In the genomic region with DNA sequence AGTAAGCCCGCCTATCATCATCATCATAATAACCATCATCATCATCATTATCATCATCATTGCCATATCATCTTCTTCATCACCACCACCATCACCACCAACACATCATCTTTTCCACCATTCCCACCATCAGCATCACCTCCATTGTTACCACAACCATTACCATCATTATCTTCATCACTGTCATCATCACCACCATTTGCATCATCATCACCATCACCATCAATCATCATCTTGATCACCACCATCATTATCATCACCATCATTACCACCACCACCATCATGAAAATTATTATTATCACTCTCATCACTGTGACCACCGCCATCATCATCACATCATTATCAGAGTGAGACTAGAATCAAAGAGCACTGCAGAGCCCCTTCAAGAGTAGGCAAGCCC, we compare ENCODE assay signal across 19 cellular contexts.
DNase-seq lines count a peak whose midpoint lies in the region; ATAC-seq, FAIRE-seq and TF ChIP-seq lines count a peak whose summit lies in the region.
"Had no signal": no experiment of that assay in that cellular context is flagged by ENCODE, and none has a peak within 500 bp of the region (broad histone marks: within the 10 kb centered on the region; RNA-seq: fewer than 3 reads in every experiment).

No MANE protein-coding gene starts in this region.

- H4K8ac ChIP-seq in mesendoderm (ENCODE audit: low read depth, low read length) = no peak overlapping the region

- TF ChIP-seq CTCF in GM23338 (conservative IDR thresholded peaks at IDR 0.05; ENCODE audit: low read depth in 2 of 2) = no peak
- TF ChIP-seq CTCF in GM20000 (IDR thresholded peaks at IDR 0.05; ENCODE audit: extremely low read depth, missing control alignments) = no peak

- CTCF ChIA-PET in CD4-positive, alpha-beta memory T cell (lab: Charles Lee; ENCODE audit: partially characterized antibody) = no interaction called here

- peak overlapping the region; percentile 92 for H3K27ac ChIP-seq in GM23338 (ENCODE audit: low read depth)
- no peak overlapping the region for H3K27ac ChIP-seq in HUES6 (ENCODE audit: low read depth, low read length)
- no peak overlapping the region for H3K27ac ChIP-seq in mesendoderm (ENCODE audit: low read depth, low read length)
- H3K27ac ChIP-seq in CD4-positive, alpha-beta memory T cell (ENCODE audit: low read depth, low read length) = no peak overlapping the region
- no peak overlapping the region for H3K27ac ChIP-seq in GM23248
- H3K27ac ChIP-seq: Peyer's patch had no signal

- H3K79me2 ChIP-seq in GM23338 (replicated peaks; ENCODE audit: insufficient read depth) = no peaks in the 10 kb centered on the region
- no peaks in the 10 kb centered on the region for H3K79me2 ChIP-seq in mesendoderm (ENCODE audit: control insufficient read depth, insufficient read depth, low read length)
- no peaks in the 10 kb centered on the region for H3K79me2 ChIP-seq in GM23248 (ENCODE audit: insufficient read depth)

- H3K36me3 ChIP-seq in GM23338 (ENCODE audit: insufficient read depth) (no peaks in the 10 kb centered on the region), HUES6 (ENCODE audit: control insufficient read depth, insufficient read depth, low read length) (no peaks in the 10 kb centered on the region), mesendoderm (ENCODE audit: control insufficient read depth, insufficient read depth, low read length) (no peaks in the 10 kb centered on the region), GM23248 (ENCODE audit: low read depth) (no peaks in the 10 kb centered on the region)
- no peaks in the 10 kb centered on the region for H3K36me3 ChIP-seq in CD4-positive, alpha-beta memory T cell (ENCODE audit: insufficient read depth, low read length)
- H3K36me3 ChIP-seq: Peyer's patch had no signal

- H3F3A ChIP-seq in GM23338 (replicated peaks; ENCODE audit: low read depth) (no peaks in the 10 kb centered on the region; the same call in 1 of the 2 replicates), GM23248 (ENCODE audit: insufficient read depth) (no peaks in the 10 kb centered on the region)

- POLR2A ChIA-PET in CD4-positive, alpha-beta memory T cell (lab: Charles Lee; ENCODE audit: partially characterized antibody) = no interaction called here

- peaks cover 18% of the 10 kb centered on the region for H3K4me1 Mint-ChIP-seq in GM23338
- peaks cover 0 to 7% (median 1%) of the 10 kb centered on the region in 4 donors for H3K4me1 Mint-ChIP-seq in CD4-positive, alpha-beta memory T cell
- H3K4me1 Mint-ChIP-seq: CD14-positive monocyte had no signal

- in situ Hi-C loops in GM23248 (cut with MboI) = no loop called here

- H3K4me1 ChIP-seq in GM23338 (ENCODE audit: insufficient read depth) (peaks cover 23% of the 10 kb centered on the region), HUES6 (ENCODE audit: control insufficient read depth, insufficient read depth, low read length) (peaks cover 40% of the 10 kb centered on the region), mesendoderm (ENCODE audit: control insufficient read depth, low read depth, low read length) (peaks cover 19% of the 10 kb centered on the region), GM23248 (ENCODE audit: insufficient read depth) (no peaks in the 10 kb centered on the region)
- no peaks in the 10 kb centered on the region for H3K4me1 ChIP-seq in CD4-positive, alpha-beta memory T cell (ENCODE audit: insufficient read depth, low read length)
- H3K4me1 ChIP-seq: Peyer's patch had no signal

- no peak overlapping the region for H4K5ac ChIP-seq in mesendoderm (ENCODE audit: low read length)

- H3K4ac ChIP-seq in mesendoderm (ENCODE audit: low read depth, low read length) = no peak overlapping the region

- H3K9me2 ChIP-seq in GM23338 (ENCODE audit: insufficient read depth) (peaks cover 12% of the 10 kb centered on the region; the same call in 1 of the 2 replicates), GM23248 (ENCODE audit: insufficient read depth) (no peaks in the 10 kb centered on the region)

- no peak overlapping the region for H2BK120ac ChIP-seq in mesendoderm (ENCODE audit: low read depth, low read length)

- H4K20me1 ChIP-seq in GM23338 (replicated peaks; ENCODE audit: insufficient read depth) (no peaks in the 10 kb centered on the region), GM23248 (ENCODE audit: insufficient read depth) (no peaks in the 10 kb centered on the region)

- H2AFZ ChIP-seq in GM23338 (no peak overlapping the region), GM23248 (no peak overlapping the region)

- no peak overlapping the region for H3K23ac ChIP-seq in mesendoderm (ENCODE audit: low read length)

- H3K4me3 Mint-ChIP-seq in GM23338 = no peak overlapping the region
- H3K4me3 Mint-ChIP-seq in CD4-positive, alpha-beta memory T cell = no peak overlapping the region
- H3K4me3 Mint-ChIP-seq: CD14-positive monocyte, IgD-negative memory B cell had no signal

- H3K9ac ChIP-seq in HUES6 (ENCODE audit: low read length) (no peak overlapping the region), mesendoderm (ENCODE audit: low read length) (no peak overlapping the region), GM23248 (no peak overlapping the region)

- H3K36me3 Mint-ChIP-seq in GM23338 (ENCODE audit: low read depth) = no peaks in the 10 kb centered on the region
- no peaks in the 10 kb centered on the region for H3K36me3 Mint-ChIP-seq in CD4-positive, alpha-beta memory T cell
- H3K36me3 Mint-ChIP-seq: CD14-positive monocyte, IgD-negative memory B cell had no signal

- no peaks in the 10 kb centered on the region for H3K27me3 Mint-ChIP-seq in GM23338 (ENCODE audit: insufficient read depth, low read depth, poor library complexity)
- peaks cover 6 to 7% of the 10 kb centered on the region in 2 donors for H3K27me3 Mint-ChIP-seq in CD4-positive, alpha-beta memory T cell

- H3K27ac Mint-ChIP-seq in GM23338 = no peak overlapping the region
- no peak overlapping the region for H3K27ac Mint-ChIP-seq in CD4-positive, alpha-beta memory T cell
- H3K27ac Mint-ChIP-seq: CD14-positive monocyte, IgD-negative memory B cell had no signal

- H3K27me3 ChIP-seq in GM23338 (ENCODE audit: insufficient read depth) = no peaks in the 10 kb centered on the region
- no peaks in the 10 kb centered on the region; the same call in 1 of the 2 replicates for H3K27me3 ChIP-seq in HUES6 (ENCODE audit: control insufficient read depth, insufficient read depth, low read length)
- H3K27me3 ChIP-seq in mesendoderm (ENCODE audit: insufficient read depth, low read length, poor library complexity) = no peaks in the 10 kb centered on the region
- no peaks in the 10 kb centered on the region for H3K27me3 ChIP-seq in CD4-positive, alpha-beta memory T cell (ENCODE audit: insufficient read depth, low read length)
- H3K27me3 ChIP-seq in GM23248 (replicated peaks; ENCODE audit: insufficient read depth) = no peaks in the 10 kb centered on the region
- H3K27me3 ChIP-seq: Peyer's patch had no signal

- H2AK5ac ChIP-seq in mesendoderm (ENCODE audit: low read length) = no peak overlapping the region

- no peak for DNase-seq in GM23338 (ENCODE audit: low spot score)
- no peak for DNase-seq in mesendoderm
- DNase-seq in urothelium cell line (ENCODE audit: low spot score) = no peak
- DNase-seq in GM20000 (ENCODE audit: low spot score) = no peak
- no peak for DNase-seq in CD4-positive, alpha-beta memory T cell
- DNase-seq in GM23248 = no peak
- DNase-seq: Calu3, GF-D8, HCEC 1CT, NCI-H187, OCI-M1, Peyer's patch, SHP77 treated with DMSO at 0.1 percent for 48 hours, T-helper 1 cell had no signal

- H2BK5ac ChIP-seq in mesendoderm (ENCODE audit: low read length) = no peak overlapping the region

- H3K56ac ChIP-seq in mesendoderm (ENCODE audit: low read length) = peak overlapping the region; percentile 84

- H3K4me2 ChIP-seq in GM23338 (no peak overlapping the region), mesendoderm (ENCODE audit: low read length) (no peak overlapping the region), GM23248 (ENCODE audit: unreplicated experiment) (no peak overlapping the region)

- no peak for ATAC-seq in GM23338

- no peaks in the 10 kb centered on the region for H3K79me1 ChIP-seq in mesendoderm (ENCODE audit: low read length)

- no peak overlapping the region for H3K18ac ChIP-seq in mesendoderm (ENCODE audit: low read length)

- H2BK15ac ChIP-seq in mesendoderm (replicated peaks; ENCODE audit: low read depth) = no peak overlapping the region

- no CpG with 5 or more reads among the region's 2 CpGs for WGBS in mesendoderm (ENCODE audit: extremely low coverage, insufficient coverage, low lambda C conversion rate)
- 20 to 22% methylated on average over 2 of the region's 2 CpGs for WGBS in GM23248 (ENCODE audit: low coverage in 1 of 2, low lambda C conversion rate in 2 of 2, missing lambda C conversion rate in 2 of 2), 2 experiments

- FAIRE-seq in urothelium cell line (lab: Jason Lieb, UNC) = peak; percentile 99
- FAIRE-seq: GM12891, GM19239 had no signal

- intact Hi-C loops in CD4-positive, alpha-beta memory T cell (cut with micrococcal nuclease) = no loop called here

- no peaks in the 10 kb centered on the region for H3K9me3 Mint-ChIP-seq in GM23338
- peaks cover 0 to 2% (median 0%) of the 10 kb centered on the region in 8 donors for H3K9me3 Mint-ChIP-seq in CD4-positive, alpha-beta memory T cell

- no peaks in the 10 kb centered on the region; the same call in 1 of the 2 replicates for H3K9me3 ChIP-seq in HUES6 (ENCODE audit: control insufficient read depth, insufficient read depth, low read depth, low read length)
- H3K9me3 ChIP-seq in CD4-positive, alpha-beta memory T cell (ENCODE audit: control insufficient read depth in 1 of 2, low read length in 2 of 2) = no peaks in the 10 kb centered on the region
- H3K9me3 ChIP-seq in GM23248 (ENCODE audit: low read depth) = no peaks in the 10 kb centered on the region
- H3K9me3 ChIP-seq: Peyer's patch had no signal

- H3K4me3 ChIP-seq in GM23338 (no peak overlapping the region), HUES6 (ENCODE audit: low read depth, low read length) (peak overlapping the region; percentile 33; the same call in 1 of the 2 replicates), mesendoderm (ENCODE audit: low read length) (no peak overlapping the region), GM23248 (no peak overlapping the region)
- H3K4me3 ChIP-seq in CD4-positive, alpha-beta memory T cell (ENCODE audit: low read length in 2 of 2) = no peak overlapping the region
- H3K4me3 ChIP-seq: Peyer's patch had no signal
